Comparison of ENCODE assay signal across 32 cellular contexts in genomic region chr15:82018201-82018600, GRCh38. TPM values are rescaled to one million over a fixed set of nuclear protein-coding genes. Genes with fewer than 3 reads are reported as not detected.
DNase-seq lines count a peak whose midpoint lies in the region; ATAC-seq, FAIRE-seq and TF ChIP-seq lines count a peak whose summit lies in the region.
"Had no signal": no experiment of that assay in that cellular context is flagged by ENCODE, and none has a peak within 500 bp of the region (broad histone marks: within the 10 kb centered on the region; RNA-seq: fewer than 3 reads in every experiment).

No MANE protein-coding gene starts in this region.

- peaks cover 2% of the 10 kb centered on the region for H3K27me3 ChIP-seq in bronchial epithelial cell (ENCODE audit: control insufficient read depth, insufficient read depth, low read length)
- H3K27me3 ChIP-seq: ascending aorta, ovary had no signal

- intact Hi-C loops in left colon (cut with DNase I, micrococcal nuclease): no loop called here

- no peak for TF ChIP-seq CTCF in bronchial epithelial cell (IDR thresholded peaks at IDR 0.05; ENCODE audit: insufficient read depth, low read length, severe bottlenecking)

- no peaks in the 10 kb centered on the region for H3K4me1 Mint-ChIP-seq in T-helper 2 cell treated with Interferon-gamma antibody and Interleukin-4, amounts not matched to agents 5 μg/mL and 100 μg/mL, for 36 hours (ENCODE audit: low read depth)
- H3K4me1 Mint-ChIP-seq: activated naive CD4-positive, alpha-beta T cell treated with anti-CD3 and anti-CD28 coated beads, Interleukin-2, amount 50 U/mL, for 24 hours; activated T-helper 17 cell treated with anti-CD3 and anti-CD28 coated beads, Interleukin-2, amount 50 U/mL, for 72 hours; IgD-negative memory B cell had no signal

- no peak for ATAC-seq in left colon
- ATAC-seq: activated T-helper 17 cell treated with anti-CD3 and anti-CD28 coated beads, Interleukin-2, amount 50 U/mL, for 72 hours; T-helper 17 cell; WTC11 had no signal

- no peak overlapping the region for H3K4me3 Mint-ChIP-seq in T-helper 2 cell treated with Interferon-gamma antibody and Interleukin-4, amounts not matched to agents 5 μg/mL and 100 μg/mL, for 36 hours
- H3K4me3 Mint-ChIP-seq: activated naive CD4-positive, alpha-beta T cell treated with anti-CD3 and anti-CD28 coated beads, Interleukin-2, amount 50 U/mL, for 24 hours; activated T-helper 17 cell treated with anti-CD3 and anti-CD28 coated beads, Interleukin-2, amount 50 U/mL, for 72 hours; IgD-negative memory B cell; nephron; T-helper 17 cell; WTC11 had no signal

- H3K4me3 ChIP-seq in bronchial epithelial cell (ENCODE audit: low read depth, low read length): no peak overlapping the region
- H3K4me3 ChIP-seq: ascending aorta, ovary had no signal

- no peaks in the 10 kb centered on the region for H3K9me3 Mint-ChIP-seq in T-helper 2 cell treated with Interferon-gamma antibody and Interleukin-4, amounts not matched to agents 5 μg/mL and 100 μg/mL, for 36 hours
- H3K9me3 Mint-ChIP-seq: activated naive CD4-positive, alpha-beta T cell treated with anti-CD3 and anti-CD28 coated beads, Interleukin-2, amount 50 U/mL, for 24 hours; activated T-helper 17 cell treated with anti-CD3 and anti-CD28 coated beads, Interleukin-2, amount 50 U/mL, for 72 hours; IgD-negative memory B cell; nephron had no signal

- no peaks in the 10 kb centered on the region for H3K36me3 ChIP-seq in bronchial epithelial cell (ENCODE audit: control insufficient read depth, insufficient read depth, low read length)
- H3K36me3 ChIP-seq: ascending aorta, ovary had no signal

- no peaks in the 10 kb centered on the region for H3K36me3 Mint-ChIP-seq in T-helper 2 cell treated with Interferon-gamma antibody and Interleukin-4, amounts not matched to agents 5 μg/mL and 100 μg/mL, for 36 hours (ENCODE audit: low read depth)
- H3K36me3 Mint-ChIP-seq: activated naive CD4-positive, alpha-beta T cell treated with anti-CD3 and anti-CD28 coated beads, Interleukin-2, amount 50 U/mL, for 24 hours; IgD-negative memory B cell; WTC11 had no signal

- peak; percentile 50 for FAIRE-seq in bronchial epithelial cell (lab: Jason Lieb, UNC)
- no peak for FAIRE-seq in H54 (lab: Jason Lieb, UNC)
- FAIRE-seq: GM12891 had no signal

- no peak overlapping the region for H3K27ac Mint-ChIP-seq in T-helper 2 cell treated with Interferon-gamma antibody and Interleukin-4, amounts not matched to agents 5 μg/mL and 100 μg/mL, for 36 hours
- H3K27ac Mint-ChIP-seq: activated naive CD4-positive, alpha-beta T cell treated with anti-CD3 and anti-CD28 coated beads, Interleukin-2, amount 50 U/mL, for 24 hours; activated T-helper 17 cell treated with anti-CD3 and anti-CD28 coated beads, Interleukin-2, amount 50 U/mL, for 72 hours; IgD-negative memory B cell; nephron; T-helper 17 cell; WTC11 had no signal

- DNase-seq in CMK (ENCODE audit: low read depth): peak; percentile 99
- peak; percentile 3 for DNase-seq in M059J (ENCODE audit: low read depth)
- DNase-seq in OCI-M1 (lab: John Stamatoyannopoulos, UW): peak; percentile 97
- DNase-seq in bronchial epithelial cell (ENCODE audit: low read depth): no peak
- DNase-seq in left colon: no peak
- DNase-seq in H54 (ENCODE audit: insufficient read length, low spot score): no peak
- DNase-seq in T-helper 2 cell treated with Interferon-gamma antibody and Interleukin-4, amounts not matched to agents 5 μg/mL and 100 μg/mL, for 36 hours (ENCODE audit: low spot score): no peak
- DNase-seq in NCI-H2029 treated with DMSO at 0.1 percent for 48 hours (lab: John Stamatoyannopoulos, UW): no peak
- DNase-seq: activated CD4-positive, alpha-beta T cell treated with anti-CD3 and anti-CD28 coated beads, Interleukin-2, amount 50 U/mL, for 4 hours; activated CD8-positive, alpha-beta memory T cell treated with anti-CD3 and anti-CD28 coated beads, Interleukin-2, amount 50 U/mL, for 48 hours; C1 segment of cervical spinal cord; Calu3; central memory CD4-positive, alpha-beta T cell; DND-41; HCEC 1CT; islet precursor cell; midbrain; NCI-H1092; NCI-H2081; NCI-H774; ovary; SHP77 treated with DMSO at 0.1 percent for 48 hours; stimulated activated CD4-positive, alpha-beta T cell treated with anti-CD3 and anti-CD28 coated beads, Interleukin-4, amount 100 ng/mL, for 4 hours; stimulated activated naive CD4-positive, alpha-beta T cell; T-helper 17 cell had no signal

- peaks cover 5% of the 10 kb centered on the region for H3K27me3 Mint-ChIP-seq in T-helper 2 cell treated with Interferon-gamma antibody and Interleukin-4, amounts not matched to agents 5 μg/mL and 100 μg/mL, for 36 hours (ENCODE audit: low read depth)

- TF ChIP-seq POLR2A in H54 (IDR thresholded peaks at IDR 0.05; ENCODE audit: low read depth, low read length): no peak

RNA-seq across cellular contexts. Expression of gene MEX3B, which starts 27.6 kb away (rescaled TPM):
- total RNA-seq in M059J (2014; rRNA removed; shearing (Covaris generic)): 1.6 and 4.1 TPM in 2 replicates
- 0.64 and 0.79 TPM in 2 replicates for total RNA-seq in bronchial epithelial cell
- 1 to 10 TPM in 1 of 2 donors, under 1 TPM in 1; 0.27 to 1.4 TPM for total RNA-seq in left colon

Comparison
In these comparisons a context has a peak if more than half of its experiments do, and no peak if none do; other contexts are left out.
1. DNase-seq: peak in CMK (single experiment), M059J (single experiment) and OCI-M1 (single experiment); none in bronchial epithelial cell (single experiment), left colon (0 of 2), H54 (single experiment), T-helper 2 cell treated with Interferon-gamma antibody and Interleukin-4, amounts not matched to agents 5 μg/mL and 100 μg/mL, for 36 hours (single experiment) and NCI-H2029 treated with DMSO at 0.1 percent for 48 hours (single experiment).